Comparison of ENCODE assay signal across 9 cellular contexts in the genomic region with DNA sequence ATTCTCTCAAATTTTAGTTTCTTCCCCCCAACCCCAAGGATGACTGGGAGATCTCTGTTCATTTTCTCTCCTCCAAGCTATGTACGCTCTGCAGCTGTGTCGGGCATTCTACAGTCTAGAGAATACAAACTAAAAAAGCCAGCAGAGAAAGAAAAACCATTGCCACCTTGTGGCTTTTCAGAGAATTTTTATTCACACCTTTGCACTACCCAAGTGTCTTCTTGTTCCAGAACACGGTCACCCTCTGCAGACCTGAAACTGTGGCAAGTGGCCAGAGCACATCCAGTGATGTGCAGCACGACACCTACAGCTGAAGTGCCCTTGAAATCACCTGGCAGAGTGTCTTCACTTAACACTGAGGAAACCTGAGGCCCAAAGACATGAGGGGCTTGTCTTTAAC.
DNase-seq lines count a peak whose midpoint lies in the region; ATAC-seq and TF ChIP-seq lines count a peak whose summit lies in the region.
"Had no signal": no experiment of that assay in that cellular context is flagged by ENCODE, and none has a peak within 500 bp of the region (broad histone marks: within the 10 kb centered on the region; RNA-seq: fewer than 3 reads in every experiment).

No MANE protein-coding gene starts in this region.

- DNase-seq in activated naive CD4-positive, alpha-beta T cell treated with anti-CD3 and anti-CD28 coated beads, Interleukin-2, amount 50 U/mL, for 72 hours (ENCODE audit: low spot score in 2 of 2), result no peak
- DNase-seq in activated naive CD4-positive, alpha-beta T cell (lab: John Stamatoyannopoulos, UW), result no peak
- DNase-seq in NCI-H2029 (lab: John Stamatoyannopoulos, UW) (peak; percentile 49), cardiac fibroblast (ENCODE audit: low read depth in 2 of 2) (peak; percentile 47 to 61), mesothelial cell of epicardium (ENCODE audit: low spot score in 2 of 2, unreplicated experiment in 2 of 2) (no peak), NCI-H1048 (lab: John Stamatoyannopoulos, UW) (no peak), GM19238 (ENCODE audit: insufficient read length, low spot score) (no peak)

- H3K27me3 Mint-ChIP-seq in mesothelial cell of epicardium (ENCODE audit: low read depth), result no peaks in the 10 kb centered on the region
- H3K27me3 Mint-ChIP-seq: activated naive CD4-positive, alpha-beta T cell treated with anti-CD3 and anti-CD28 coated beads, Interleukin-2, amount 50 U/mL, for 24 hours had no signal

- no peak overlapping the region for H3K4me3 Mint-ChIP-seq in mesothelial cell of epicardium
- H3K4me3 Mint-ChIP-seq: activated naive CD4-positive, alpha-beta T cell treated with anti-CD3 and anti-CD28 coated beads, Interleukin-2, amount 50 U/mL, for 24 hours had no signal

- H3K4me3 ChIP-seq in cardiac fibroblast (replicated peaks in 1 of 2; ENCODE audit: low read depth in 2 of 2, low read length in 2 of 2), result no peak overlapping the region

- H3K27ac Mint-ChIP-seq in activated naive CD4-positive, alpha-beta T cell treated with anti-CD3 and anti-CD28 coated beads, Interleukin-2, amount 50 U/mL, for 72 hours, result no peak overlapping the region
- no peak overlapping the region for H3K27ac Mint-ChIP-seq in mesothelial cell of epicardium
- H3K27ac Mint-ChIP-seq: activated naive CD4-positive, alpha-beta T cell treated with anti-CD3 and anti-CD28 coated beads, Interleukin-2, amount 50 U/mL, for 24 hours had no signal

- peak; percentile 19 for TF ChIP-seq CTCF in cardiac fibroblast (IDR thresholded peaks at IDR 0.05; ENCODE audit: low read depth, low read length)
- TF ChIP-seq CTCF in mesothelial cell of epicardium (IDR thresholded peaks at IDR 0.05; ENCODE audit: unreplicated experiment), result peak; percentile 60

- H3K9me3 Mint-ChIP-seq in activated naive CD4-positive, alpha-beta T cell treated with anti-CD3 and anti-CD28 coated beads, Interleukin-2, amount 50 U/mL, for 72 hours, result no peaks in the 10 kb centered on the region
- H3K9me3 Mint-ChIP-seq in mesothelial cell of epicardium, result peaks cover 16% of the 10 kb centered on the region
- H3K9me3 Mint-ChIP-seq: activated naive CD4-positive, alpha-beta T cell treated with anti-CD3 and anti-CD28 coated beads, Interleukin-2, amount 50 U/mL, for 24 hours had no signal

- peaks cover 0 to 5% of the 10 kb centered on the region in 2 donors for H3K36me3 Mint-ChIP-seq in activated naive CD4-positive, alpha-beta T cell treated with anti-CD3 and anti-CD28 coated beads, Interleukin-2, amount 50 U/mL, for 72 hours
- peaks cover 1% of the 10 kb centered on the region for H3K36me3 Mint-ChIP-seq in mesothelial cell of epicardium

- peak; percentile 45 to 53 for ATAC-seq in activated naive CD4-positive, alpha-beta T cell treated with anti-CD3 and anti-CD28 coated beads, Interleukin-2, amount 50 U/mL, for 72 hours
- no peak for ATAC-seq in GM21528 (IDR thresholded peaks at IDR 0.05; ENCODE audit: low FRiP score, unreplicated experiment)

- no peaks in the 10 kb centered on the region for H3K4me1 Mint-ChIP-seq in mesothelial cell of epicardium

Comparison
In these comparisons a context has a peak if more than half of its experiments do, and no peak if none do; other contexts are left out.
1. DNase-seq: peak in NCI-H2029 (single experiment) and cardiac fibroblast (2 of 2); none in activated naive CD4-positive, alpha-beta T cell treated with anti-CD3 and anti-CD28 coated beads, Interleukin-2, amount 50 U/mL, for 72 hours (0 of 2), activated naive CD4-positive, alpha-beta T cell (0 of 4), mesothelial cell of epicardium (0 of 2), NCI-H1048 (single experiment) and GM19238 (single experiment).